In the genomic region with DNA sequence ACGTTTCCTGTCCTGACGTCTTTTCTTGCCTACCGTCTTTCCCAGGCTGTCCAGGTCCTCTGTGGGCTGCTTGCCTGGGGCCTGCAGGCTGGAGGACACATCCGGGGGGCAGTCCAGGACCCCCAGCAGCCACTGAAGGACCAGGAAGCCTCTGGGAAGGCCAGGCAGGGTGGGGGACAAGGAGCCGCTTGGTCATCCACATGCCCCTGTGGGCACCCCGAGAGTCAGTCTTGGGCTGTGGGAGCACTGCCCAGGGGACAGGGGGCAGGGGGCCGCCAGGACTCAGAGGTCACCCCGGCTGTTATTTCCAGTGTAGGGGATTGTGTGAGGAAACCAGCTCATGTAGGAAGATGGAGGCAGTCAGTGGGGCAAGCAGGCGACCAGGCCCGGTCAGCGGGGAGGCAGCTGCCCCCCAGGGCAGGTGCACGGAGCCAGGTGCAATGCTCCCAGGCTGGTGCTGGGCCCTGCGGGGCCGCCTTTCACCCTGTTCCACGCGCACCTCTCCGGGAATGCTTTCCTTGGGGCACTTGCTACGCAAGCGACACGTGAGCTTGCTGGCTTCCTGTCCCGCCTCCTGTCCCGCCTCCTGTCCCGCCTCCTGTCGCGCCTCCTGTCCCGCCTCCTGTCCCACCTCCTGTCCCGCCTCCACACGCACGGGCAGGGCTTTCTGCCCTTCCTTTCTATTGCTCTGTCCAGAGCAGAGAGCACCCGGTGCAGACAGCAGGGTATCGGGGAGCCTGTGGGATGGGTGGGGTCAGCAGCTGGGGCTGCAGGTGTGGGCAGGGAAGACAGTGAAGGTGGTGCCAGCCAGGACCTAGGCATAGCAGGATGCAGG, we compare ENCODE assay signal across 8 cellular contexts. TPM values are rescaled to one million over a fixed set of nuclear protein-coding genes. Genes with fewer than 3 reads are reported as not detected.
DNase-seq lines count a peak whose midpoint lies in the region; ATAC-seq, FAIRE-seq and TF ChIP-seq lines count a peak whose summit lies in the region.

No MANE protein-coding gene starts in this region.

- peaks cover 9% of the 10 kb centered on the region for H3K27me3 Mint-ChIP-seq in GM23338 (ENCODE audit: insufficient read depth, low read depth, poor library complexity)
- no peaks in the 10 kb centered on the region for H3K27me3 Mint-ChIP-seq in activated naive CD8-positive, alpha-beta T cell treated with anti-CD3 and anti-CD28 coated beads, Interleukin-2, amount 50 U/mL, for 24 hours

- TF ChIP-seq CTCF in GM23338 (conservative IDR thresholded peaks at IDR 0.05; ENCODE audit: low read depth in 2 of 2) (no peak), SU-DHL-6 (IDR thresholded peaks at IDR 0.05; ENCODE audit: insufficient read depth, low read length, poor library complexity, severe bottlenecking) (no peak), pancreas (IDR thresholded peaks at IDR 0.05) (no peak)

- WGBS in pancreas, 2 donors, result 11 to 12% methylated on average over 31 of the region's 31 CpGs
- WGBS in thymus, result 20% methylated on average over 31 of the region's 31 CpGs

- no peaks in the 10 kb centered on the region; the same call in 1 of the 2 replicates for H3K4me1 ChIP-seq in GM23338 (ENCODE audit: insufficient read depth)
- peaks cover 4 to 8% (median 5%) of the 10 kb centered on the region in 3 donors for H3K4me1 ChIP-seq in pancreas
- H3K4me1 ChIP-seq in thymus (ENCODE audit: control insufficient read depth, insufficient read depth, low read length), result peaks cover 7% of the 10 kb centered on the region

- H3K4me3 ChIP-seq in GM23338 (peak overlapping the region; percentile 46; the same call in 1 of the 2 replicates), SU-DHL-6 (ENCODE audit: insufficient read depth, low read length, poor library complexity, severe bottlenecking) (peak overlapping the region; percentile 46), pancreas (peak overlapping the region in 3 of 4 donors; percentile 18 to 48 (median 29)), thymus (ENCODE audit: low read length) (peak overlapping the region; percentile 57)

- H3K79me2 ChIP-seq in GM23338 (replicated peaks; ENCODE audit: insufficient read depth) (no peaks in the 10 kb centered on the region), SU-DHL-6 (ENCODE audit: insufficient read depth, low read length) (no peaks in the 10 kb centered on the region)

- H3K4me2 ChIP-seq in GM23338 (peak overlapping the region; percentile 73), SU-DHL-6 (ENCODE audit: low read depth, low read length, poor library complexity, severe bottlenecking) (peak overlapping the region; percentile 65)

- DNase-seq in DMS 273 treated with DMSO at 0.1 percent for 48 hours (lab: John Stamatoyannopoulos, UW) (peak; percentile 22), GM23338 (ENCODE audit: low spot score) (peak; percentile 93), NCI-H1092 (lab: John Stamatoyannopoulos, UW) (peak; percentile 55), Right ventricle myocardium superior (peak; percentile 92), pancreas (peak; percentile 86 to 97 (median 94))
- DNase-seq in activated naive CD8-positive, alpha-beta T cell treated with anti-CD3 and anti-CD28 coated beads, Interleukin-2, amount 50 U/mL, for 24 hours, result peak; percentile 92

- H3K4me3 Mint-ChIP-seq in GM23338, result peak overlapping the region; percentile 66
- peak overlapping the region; percentile 77 for H3K4me3 Mint-ChIP-seq in activated naive CD8-positive, alpha-beta T cell treated with anti-CD3 and anti-CD28 coated beads, Interleukin-2, amount 50 U/mL, for 24 hours

- intact Hi-C loops in Right ventricle myocardium superior (cut with DNase I) (no loop called here), pancreas (cut with DNase I) (no loop called here)

- H3F3A ChIP-seq in GM23338 (replicated peaks; ENCODE audit: low read depth) (no peaks in the 10 kb centered on the region), SU-DHL-6 (ENCODE audit: insufficient read depth) (no peaks in the 10 kb centered on the region)

- H4K20me1 ChIP-seq in GM23338 (replicated peaks; ENCODE audit: insufficient read depth) (no peaks in the 10 kb centered on the region), SU-DHL-6 (ENCODE audit: low read depth, low read length) (no peaks in the 10 kb centered on the region)

- H2AFZ ChIP-seq in GM23338 (0 out of 2 replicates have a peak overlapping the region, but pooled peaks have one; percentile 18), SU-DHL-6 (ENCODE audit: low read depth, low read length, severe bottlenecking) (peak overlapping the region; percentile 72)

- peaks cover 17% of the 10 kb centered on the region for H3K36me3 Mint-ChIP-seq in GM23338 (ENCODE audit: low read depth)
- peaks cover 10% of the 10 kb centered on the region for H3K36me3 Mint-ChIP-seq in activated naive CD8-positive, alpha-beta T cell treated with anti-CD3 and anti-CD28 coated beads, Interleukin-2, amount 50 U/mL, for 24 hours (ENCODE audit: low read depth)

- ATAC-seq in GM23338 (peak; percentile 87), Right ventricle myocardium superior (ENCODE audit: poor library complexity) (peak; percentile 96), pancreas (peak; percentile 93 to 98 (median 96))
- peak; percentile 86 for ATAC-seq in activated naive CD8-positive, alpha-beta T cell treated with anti-CD3 and anti-CD28 coated beads, Interleukin-2, amount 50 U/mL, for 24 hours

- peaks cover 2% of the 10 kb centered on the region; the same call in 2 of the 3 replicates for H3K4me1 Mint-ChIP-seq in GM23338
- peaks cover 17% of the 10 kb centered on the region for H3K4me1 Mint-ChIP-seq in activated naive CD8-positive, alpha-beta T cell treated with anti-CD3 and anti-CD28 coated beads, Interleukin-2, amount 50 U/mL, for 24 hours

- H3K27me3 ChIP-seq in GM23338 (ENCODE audit: insufficient read depth) (no peaks in the 10 kb centered on the region), SU-DHL-6 (ENCODE audit: low read length) (no peaks in the 10 kb centered on the region), pancreas (no peaks in the 10 kb centered on the region), thymus (ENCODE audit: control insufficient read depth, insufficient read depth) (no peaks in the 10 kb centered on the region)

- peak overlapping the region; percentile 74; the same call in 1 of the 2 replicates for H3K27ac Mint-ChIP-seq in GM23338
- peak overlapping the region; percentile 75 for H3K27ac Mint-ChIP-seq in activated naive CD8-positive, alpha-beta T cell treated with anti-CD3 and anti-CD28 coated beads, Interleukin-2, amount 50 U/mL, for 24 hours

- H3K9me3 ChIP-seq in SU-DHL-6 (ENCODE audit: insufficient read depth, low read length) (peaks cover 5% of the 10 kb centered on the region; the same call in 1 of the 2 replicates), pancreas (no peaks in the 10 kb centered on the region), thymus (ENCODE audit: control insufficient read depth) (peaks cover 1% of the 10 kb centered on the region)

- H3K27ac ChIP-seq in GM23338 (ENCODE audit: low read depth) (no peak overlapping the region), SU-DHL-6 (ENCODE audit: low read depth, low read length) (no peak overlapping the region), pancreas (peak overlapping the region; percentile 50 to 70 (median 52)), thymus (ENCODE audit: low read depth) (peak overlapping the region; percentile 77)

- peaks cover 27% of the 10 kb centered on the region for H3K9me3 Mint-ChIP-seq in GM23338
- H3K9me3 Mint-ChIP-seq in activated naive CD8-positive, alpha-beta T cell treated with anti-CD3 and anti-CD28 coated beads, Interleukin-2, amount 50 U/mL, for 24 hours, result peaks cover 12% of the 10 kb centered on the region

- H3K9me2 ChIP-seq in GM23338 (ENCODE audit: insufficient read depth) (no peaks in the 10 kb centered on the region), SU-DHL-6 (replicated peaks; ENCODE audit: insufficient read depth, low read length) (no peaks in the 10 kb centered on the region)

- H3K36me3 ChIP-seq in GM23338 (ENCODE audit: insufficient read depth), result no peaks in the 10 kb centered on the region
- H3K36me3 ChIP-seq in SU-DHL-6 (ENCODE audit: low read length), result no peaks in the 10 kb centered on the region
- H3K36me3 ChIP-seq in pancreas, result no peaks in the 10 kb centered on the region
- no peaks in the 10 kb centered on the region for H3K36me3 ChIP-seq in thymus (ENCODE audit: control insufficient read depth, insufficient read depth)

- FAIRE-seq in pancreas (lab: Jason Lieb, UNC), result no peak

- H3K9ac ChIP-seq in SU-DHL-6 (ENCODE audit: low read length), result peak overlapping the region; percentile 61

TF ChIP-seq in GM23338, 12 proteins besides CTCF, POLR2A, EP300 and RAD21 (continues in another document):
- TF ChIP-seq STAT1 (IDR thresholded peaks at IDR 0.05; ENCODE audit: unreplicated experiment), result peak; percentile 25
- no peak for TF ChIP-seq ZNF114 (CRISPR knock-in tag; IDR thresholded peaks at IDR 0.05)

RNA-seq across cellular contexts. Expression of a gene that starts 39.5 kb away (rescaled TPM):
- 0.90 TPM in 1 of 2 replicates, not detected in the other for total RNA-seq in GM23338 (2014; rRNA removed; shearing (Covaris generic))
- polyA plus RNA-seq in GM23338 (2016; fragmentation: Nextera tagmentation; extraction: Ambion mirVana) (0.05 and 0.18 TPM in 2 replicates), pancreas (10 to 100 TPM in 1 of 2 donors, 1 to 10 TPM in 1; 5.1 to 12.1 TPM), thymus (0.02 TPM)
- total RNA-seq in Right ventricle myocardium superior (not detected), pancreas (10 to 100 TPM in 5 of 6 donors, 1 to 10 TPM in 1; 7.9 to 65.4 (median 19.8) TPM)

RNA-seq across cellular contexts. Expression of a gene that starts 47.0 kb away (rescaled TPM):
- total RNA-seq in GM23338 (2014; rRNA removed; shearing (Covaris generic)), result 11.7 and 18.0 TPM in 2 replicates
- polyA plus RNA-seq in GM23338 (2016; fragmentation: Nextera tagmentation; extraction: Ambion mirVana), result 9.7 and 13.5 TPM in 2 replicates
- 49.9 TPM for total RNA-seq in Right ventricle myocardium superior
- total RNA-seq in pancreas, result 10 to 100 TPM; 41.6 to 69.8 (median 54.0) TPM
- polyA plus RNA-seq in pancreas, result 10 to 100 TPM; 35.2 to 35.6 TPM
- 25.4 TPM for polyA plus RNA-seq in thymus

Comparison
In these comparisons a context has a peak if more than half of its experiments do, and no peak if none do; other contexts are left out.
1. DNase-seq: peak in every context shown above with its lines; median percentile 94 in pancreas; 93 in GM23338; 92 in activated naive CD8-positive, alpha-beta T cell treated with anti-CD3 and anti-CD28 coated beads, Interleukin-2, amount 50 U/mL, for 24 hours; 92 in Right ventricle myocardium superior; 55 in NCI-H1092; 22 in DMS 273 treated with DMSO at 0.1 percent for 48 hours.
2. H3K27ac ChIP-seq: peak in pancreas (4 of 4) and thymus (single experiment); none in GM23338 (single experiment) and SU-DHL-6 (single experiment).
3. Peak in every context shown above with its lines, with median percentiles within 50 percentile points of each other: ATAC-seq and H3K4me3 ChIP-seq.